ENCODE assay signal across 20 cellular contexts in the genomic region with DNA sequence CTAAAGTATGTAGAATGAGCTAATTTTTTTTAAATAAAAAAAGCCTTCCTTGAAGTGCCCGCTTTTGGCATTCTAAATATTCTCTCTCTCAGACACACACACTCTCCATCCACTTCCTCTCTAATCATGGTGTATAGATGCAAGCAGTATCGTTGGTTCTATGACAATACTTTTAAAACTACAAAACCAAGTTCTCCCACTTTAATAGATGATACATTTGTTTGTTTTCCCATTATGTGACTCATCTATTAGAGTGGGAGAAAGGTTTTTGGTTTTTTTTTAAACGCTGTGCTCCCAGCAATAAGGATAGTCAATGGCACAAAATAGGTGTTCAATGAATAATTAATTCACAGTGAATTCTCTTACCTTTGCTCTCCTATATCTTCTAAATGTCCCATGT.
"Had no signal": no experiment of that assay in that cellular context is flagged by ENCODE, and none has a peak within 500 bp of the region (broad histone marks: within the 10 kb centered on the region; RNA-seq: fewer than 3 reads in every experiment).

No MANE protein-coding gene starts in this region.

- H3K4me3 ChIP-seq: esophagus squamous epithelium, gastroesophageal sphincter, thoracic aorta, upper lobe of left lung had no signal

- H3K27ac ChIP-seq: esophagus squamous epithelium, gastroesophageal sphincter, thoracic aorta, upper lobe of left lung, VCaP had no signal

- H3K36me3 ChIP-seq: esophagus squamous epithelium, gastroesophageal sphincter, thoracic aorta, upper lobe of left lung had no signal

- H3K27me3 ChIP-seq: esophagus squamous epithelium, gastroesophageal sphincter, upper lobe of left lung had no signal

- DNase-seq: activated CD4-positive, alpha-beta T cell treated with anti-CD3 and anti-CD28 coated beads, Interleukin-2, amount 10 ng/mL, durations not matched to agents 7 days and 5 days; activated CD8-positive, alpha-beta memory T cell treated with anti-CD3 and anti-CD28 coated beads, Interleukin-2, amount 10 ng/mL, durations not matched to agents 7 days and 5 days; activated CD8-positive, alpha-beta T cell treated with anti-CD3 and anti-CD28 coated beads for 36 hours; activated gamma-delta T cell; anterior cingulate cortex; caudate nucleus; effector memory CD4-positive, alpha-beta T cell; esophagus squamous epithelium; head of caudate nucleus; hypothalamus; left ventricle myocardium superior; midbrain; natural killer cell; stimulated activated CD4-positive, alpha-beta T cell treated with anti-CD3 and anti-CD28 coated beads, Interleukin-4, amount 100 ng/mL, for 24 hours; stimulated activated naive CD4-positive, alpha-beta T cell treated with Interleukin-2 at 50 U/mL for 16 hours; upper lobe of left lung had no signal

- H3K9me3 ChIP-seq: esophagus squamous epithelium, thoracic aorta, upper lobe of left lung had no signal

- ATAC-seq: activated CD4-positive, CD25-positive, alpha-beta regulatory T cell treated with anti-CD3 and anti-CD28 coated beads, Interleukin-2, amount 50 U/mL, for 24 hours; activated CD8-positive, alpha-beta memory T cell treated with anti-CD3 and anti-CD28 coated beads, Interleukin-2, amount 10 ng/mL, durations not matched to agents 7 days and 5 days; activated CD8-positive, alpha-beta T cell treated with anti-CD3 and anti-CD28 coated beads for 36 hours; gastroesophageal sphincter; left ventricle myocardium superior; natural killer cell had no signal
